8 cellular contexts compared by ENCODE assay signal in genomic region chr6:113971786-113972185, GRCh38. TPM values are rescaled to one million over a fixed set of nuclear protein-coding genes. Genes with fewer than 3 reads are reported as not detected.
DNase-seq lines count a peak whose midpoint lies in the region; ATAC-seq and TF ChIP-seq lines count a peak whose summit lies in the region.

No MANE protein-coding gene starts in this region.

- no peaks in the 10 kb centered on the region for H3K36me3 Mint-ChIP-seq in activated naive CD4-positive, alpha-beta T cell treated with anti-CD3 and anti-CD28 coated beads for 36 hours (ENCODE audit: low read depth)

- no peak for TF ChIP-seq POLR2A in Peyer's patch (IDR thresholded peaks at IDR 0.05)
- no peak for TF ChIP-seq POLR2A in erythroblast (IDR thresholded peaks at IDR 0.05; ENCODE audit: low read length)

- peaks cover 0 to 24% (median 4%) of the 10 kb centered on the region in 4 donors for H3K4me1 ChIP-seq in Peyer's patch
- peaks cover 27% of the 10 kb centered on the region for H3K4me1 ChIP-seq in psoas muscle

- peaks cover 31% of the 10 kb centered on the region for H3K4me1 Mint-ChIP-seq in activated naive CD4-positive, alpha-beta T cell treated with anti-CD3 and anti-CD28 coated beads for 36 hours (ENCODE audit: low read depth)

- H3K27ac Mint-ChIP-seq in activated naive CD4-positive, alpha-beta T cell treated with anti-CD3 and anti-CD28 coated beads for 36 hours, result no peak overlapping the region

- TF ChIP-seq CTCF in Peyer's patch (IDR thresholded peaks at IDR 0.05) (no peak), psoas muscle (IDR thresholded peaks at IDR 0.05) (no peak), GM20000 (IDR thresholded peaks at IDR 0.05; ENCODE audit: extremely low read depth, missing control alignments) (no peak), GM10266 (IDR thresholded peaks at IDR 0.05; ENCODE audit: control insufficient read depth, insufficient read depth, low read depth, missing control alignments) (no peak)

- no peak for DNase-seq in activated naive CD4-positive, alpha-beta T cell treated with anti-CD3 and anti-CD28 coated beads for 36 hours
- no peak for DNase-seq in activated naive CD4-positive, alpha-beta T cell treated with Interleukin-2 at 50 U/mL for 16 hours
- no peak for DNase-seq in Peyer's patch
- peak; percentile 55 to 58 for DNase-seq in erythroblast (lab: John Stamatoyannopoulos, UW)
- no peak for DNase-seq in psoas muscle
- no peak for DNase-seq in GM20000 (ENCODE audit: low spot score)
- no peak for DNase-seq in GM10266 (ENCODE audit: extremely low spot score)

- H3K9me3 ChIP-seq in Peyer's patch (no peaks in the 10 kb centered on the region), psoas muscle (no peaks in the 10 kb centered on the region)

- intact Hi-C loops in activated naive CD4-positive, alpha-beta T cell treated with anti-CD3 and anti-CD28 coated beads for 36 hours (cut with micrococcal nuclease), result loop anchor here (1.0 to 2.0 kb wide), 2 partner anchors 114 to 137 kb away; partner anchors contain the start of gene MARCKS
- intact Hi-C loops in psoas muscle (cut with DNase I), result no loop called here

- WGBS in psoas muscle, 3 donors, result 56 to 87% (median 67%) methylated on average over 2 of the region's 2 CpGs

- H3K36me3 ChIP-seq in Peyer's patch (no peaks in the 10 kb centered on the region), psoas muscle (ENCODE audit: insufficient read depth in 1 of 2, low read depth in 1 of 2) (no peaks in the 10 kb centered on the region)

- no peak for ATAC-seq in psoas muscle
- no peak for ATAC-seq in HG02981 (IDR thresholded peaks at IDR 0.05; ENCODE audit: unreplicated experiment)

- H3K27ac ChIP-seq in Peyer's patch, result peak overlapping the region in 3 of 4 donors; percentile 89 to 94 (median 91)
- peak overlapping the region; percentile 93 for H3K27ac ChIP-seq in psoas muscle

- no peaks in the 10 kb centered on the region for H3K27me3 ChIP-seq in Peyer's patch
- H3K27me3 ChIP-seq in psoas muscle (ENCODE audit: insufficient read depth in 3 of 3, low read length in 2 of 3), result no peaks in the 10 kb centered on the region

- H3K9me3 Mint-ChIP-seq in activated naive CD4-positive, alpha-beta T cell treated with anti-CD3 and anti-CD28 coated beads for 36 hours, result no peaks in the 10 kb centered on the region

- no peaks in the 10 kb centered on the region for H3K27me3 Mint-ChIP-seq in activated naive CD4-positive, alpha-beta T cell treated with anti-CD3 and anti-CD28 coated beads for 36 hours (ENCODE audit: low read depth)

- H3K4me3 ChIP-seq in Peyer's patch (peak overlapping the region; percentile 81 to 93 (median 90)), psoas muscle (peak overlapping the region; percentile 96)

- peak overlapping the region; percentile 32 for H3K4me3 Mint-ChIP-seq in activated naive CD4-positive, alpha-beta T cell treated with anti-CD3 and anti-CD28 coated beads for 36 hours

- CTCF ChIA-PET in activated naive CD4-positive, alpha-beta T cell treated with anti-CD3 and anti-CD28 coated beads for 36 hours (lab: Charles Lee), result interaction anchor here (0.5 to 1.7 kb wide), 3 partner anchors 9 to 53 kb away, joined by 3 to 5 read pairs (median 5); no protein-coding TSS in a partner anchor

RNA-seq across cellular contexts. Expression of gene HDAC2, which starts 0.8 kb away (rescaled TPM):
- total RNA-seq in activated naive CD4-positive, alpha-beta T cell treated with anti-CD3 and anti-CD28 coated beads for 36 hours, result 10 to 100 TPM; 75.8 to 82.3 TPM
- total RNA-seq in Peyer's patch, result 10 to 100 TPM; 29.6 to 49.5 (median 43.8) TPM
- total RNA-seq in psoas muscle, result 10 to 100 TPM; 39.6 to 60.1 (median 47.7) TPM
- polyA plus RNA-seq in psoas muscle, result 10 to 100 TPM; 45.6 to 74.1 (median 55.0) TPM

Comparison
In these comparisons a context has a peak if more than half of its experiments do, and no peak if none do; other contexts are left out.
1. DNase-seq: peak in erythroblast (2 of 2); none in activated naive CD4-positive, alpha-beta T cell treated with anti-CD3 and anti-CD28 coated beads for 36 hours (single experiment), activated naive CD4-positive, alpha-beta T cell treated with Interleukin-2 at 50 U/mL for 16 hours (single experiment), Peyer's patch (0 of 3), psoas muscle (0 of 2), GM20000 (single experiment) and GM10266 (single experiment).